12 cellular contexts compared by ENCODE assay signal in the genomic region with DNA sequence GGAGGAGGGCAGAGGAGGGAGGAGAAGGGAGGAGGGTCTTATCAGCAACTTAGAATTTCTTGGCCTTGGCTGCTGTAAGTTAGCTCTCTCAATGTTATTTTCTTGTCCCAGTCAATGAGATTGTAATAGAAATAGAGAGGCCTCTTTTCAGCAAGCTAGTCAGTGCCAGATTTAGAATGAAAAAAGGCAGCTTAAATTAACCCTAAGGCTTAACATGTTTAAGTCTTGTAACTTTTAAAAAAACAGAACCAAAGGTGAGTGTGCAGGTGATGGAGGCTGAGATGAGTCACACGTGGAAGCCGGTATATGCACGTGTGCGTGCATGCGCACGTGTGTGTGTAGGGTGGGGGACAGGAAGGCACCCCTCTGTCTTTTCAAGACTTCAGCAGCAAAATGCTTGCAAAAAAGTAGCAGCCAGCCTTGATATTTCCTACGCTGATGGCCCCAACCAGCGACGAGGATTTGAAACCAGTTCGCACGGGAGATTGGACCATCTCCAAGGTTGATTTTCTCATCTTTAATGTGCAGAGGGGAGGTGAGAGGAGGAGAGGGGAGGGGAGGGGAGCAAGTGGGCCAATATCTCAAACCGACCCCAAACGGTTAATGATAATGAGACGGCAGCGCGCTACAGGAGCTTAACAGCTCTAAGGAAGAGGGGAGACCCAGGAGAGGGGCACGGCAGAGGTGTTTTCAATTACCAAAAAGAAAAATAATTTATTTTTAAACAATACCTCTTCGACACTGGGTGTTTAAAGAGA.
DNase-seq lines count a peak whose midpoint lies in the region; FAIRE-seq and TF ChIP-seq lines count a peak whose summit lies in the region.
"Had no signal": no experiment of that assay in that cellular context is flagged by ENCODE, and none has a peak within 500 bp of the region (broad histone marks: within the 10 kb centered on the region; RNA-seq: fewer than 3 reads in every experiment).

No MANE protein-coding gene starts in this region.

- no peak overlapping the region for H3K27ac ChIP-seq in keratinocyte (ENCODE audit: control insufficient read depth, insufficient read depth, low read length)

- H3K79me2 ChIP-seq in keratinocyte (ENCODE audit: control insufficient read depth, insufficient read depth, low read length): no peaks in the 10 kb centered on the region

- dilution Hi-C loops in keratinocyte (cut with MboI; ENCODE audit: extremely low pct_ligation_motif_present, low sequenced_read_pairs): no loop called here

- H3K4me3 Mint-ChIP-seq in activated naive CD4-positive, alpha-beta T cell treated with anti-CD3 and anti-CD28 coated beads for 36 hours: no peak overlapping the region
- H3K4me3 Mint-ChIP-seq: activated naive CD8-positive, alpha-beta T cell treated with anti-CD3 and anti-CD28 coated beads for 36 hours had no signal

- no peaks in the 10 kb centered on the region for H3K36me3 Mint-ChIP-seq in activated naive CD4-positive, alpha-beta T cell treated with anti-CD3 and anti-CD28 coated beads for 36 hours (ENCODE audit: low read depth)
- H3K36me3 Mint-ChIP-seq: activated naive CD8-positive, alpha-beta T cell treated with anti-CD3 and anti-CD28 coated beads for 36 hours had no signal

- H3K9me3 Mint-ChIP-seq in activated naive CD4-positive, alpha-beta T cell treated with anti-CD3 and anti-CD28 coated beads for 36 hours: no peaks in the 10 kb centered on the region
- H3K9me3 Mint-ChIP-seq: activated naive CD8-positive, alpha-beta T cell treated with anti-CD3 and anti-CD28 coated beads for 36 hours had no signal

- H3K4me1 ChIP-seq in keratinocyte (ENCODE audit: control insufficient read depth, extremely low read depth, insufficient read depth, low read length): peaks cover 30% of the 10 kb centered on the region

- DNase-seq in NCI-H1092 treated with DMSO at 0.1 percent for 48 hours (lab: John Stamatoyannopoulos, UW): peak; percentile 27
- DNase-seq in bronchial epithelial cell (ENCODE audit: low read depth): peak; percentile 17
- no peak for DNase-seq in keratinocyte (ENCODE audit: low read depth, low spot score)
- peak; percentile 6 for DNase-seq in stromal cell of bone marrow (ENCODE audit: low read depth)
- DNase-seq in NOMO-1 treated with dmso at 0.1 percent for 144 hours (lab: John Stamatoyannopoulos, UW; ENCODE audit: unreplicated experiment): no peak
- no peak for DNase-seq in NCI-H345 treated with DMSO at 0.1 percent for 48 hours (lab: John Stamatoyannopoulos, UW; ENCODE audit: unreplicated experiment)
- no peak for DNase-seq in activated naive CD4-positive, alpha-beta T cell treated with anti-CD3 and anti-CD28 coated beads for 36 hours
- DNase-seq in Kasumi-1 (lab: John Stamatoyannopoulos, UW): no peak
- DNase-seq: activated CD8-positive, alpha-beta memory T cell treated with anti-CD3 and anti-CD28 coated beads for 24 hours; activated naive CD8-positive, alpha-beta T cell treated with anti-CD3 and anti-CD28 coated beads for 36 hours; MM.1S; T-helper 2 cell had no signal

- peak overlapping the region; percentile 13 for H2AFZ ChIP-seq in keratinocyte (ENCODE audit: control insufficient read depth, low read length)

- CTCF ChIA-PET in activated naive CD4-positive, alpha-beta T cell treated with anti-CD3 and anti-CD28 coated beads for 36 hours (lab: Charles Lee): no interaction called here

- no peaks in the 10 kb centered on the region for H3K4me1 Mint-ChIP-seq in activated naive CD4-positive, alpha-beta T cell treated with anti-CD3 and anti-CD28 coated beads for 36 hours (ENCODE audit: low read depth)
- H3K4me1 Mint-ChIP-seq: activated naive CD8-positive, alpha-beta T cell treated with anti-CD3 and anti-CD28 coated beads for 36 hours had no signal

- H3K27me3 ChIP-seq in bronchial epithelial cell (ENCODE audit: control insufficient read depth, insufficient read depth, low read length): peaks cover 4% of the 10 kb centered on the region
- H3K27me3 ChIP-seq in keratinocyte (ENCODE audit: control insufficient read depth, extremely low read depth, insufficient read depth, low read length): no peaks in the 10 kb centered on the region

- no peak overlapping the region for H3K27ac Mint-ChIP-seq in activated naive CD4-positive, alpha-beta T cell treated with anti-CD3 and anti-CD28 coated beads for 36 hours
- H3K27ac Mint-ChIP-seq: activated naive CD8-positive, alpha-beta T cell treated with anti-CD3 and anti-CD28 coated beads for 36 hours had no signal

- H3K9ac ChIP-seq in keratinocyte (ENCODE audit: control insufficient read depth, extremely low read depth, insufficient read depth, low read length): no peak overlapping the region

- peaks cover 9% of the 10 kb centered on the region for H3K27me3 Mint-ChIP-seq in activated naive CD4-positive, alpha-beta T cell treated with anti-CD3 and anti-CD28 coated beads for 36 hours (ENCODE audit: low read depth)

- H3K9me1 ChIP-seq in keratinocyte (ENCODE audit: control insufficient read depth, extremely low read depth, insufficient read depth, low read length): no peaks in the 10 kb centered on the region

- intact Hi-C loops in activated naive CD4-positive, alpha-beta T cell treated with anti-CD3 and anti-CD28 coated beads for 36 hours (cut with micrococcal nuclease): no loop called here

- FAIRE-seq in bronchial epithelial cell (lab: Jason Lieb, UNC) (no peak), keratinocyte (lab: Jason Lieb, UNC) (peak; percentile 69)

- H3K9me3 ChIP-seq in keratinocyte (ENCODE audit: control insufficient read depth, low read depth, low read length): no peaks in the 10 kb centered on the region

- H3K4me2 ChIP-seq in keratinocyte (ENCODE audit: control insufficient read depth, extremely low read depth, insufficient read depth, low read depth, low read length): peak overlapping the region; percentile 25

- H4K20me1 ChIP-seq in keratinocyte (ENCODE audit: control insufficient read depth, extremely low read depth, insufficient read depth, low read length): no peaks in the 10 kb centered on the region

- TF ChIP-seq CTCF in bronchial epithelial cell (IDR thresholded peaks at IDR 0.05; ENCODE audit: insufficient read depth, low read length, severe bottlenecking) (no peak), keratinocyte (optimal IDR thresholded peaks at IDR 0.05 in 1 of 3, IDR thresholded peaks at IDR 0.05 in 1 of 3, conservative IDR thresholded peaks at IDR 0.05 in 1 of 3; ENCODE audit: extremely low read depth in 1 of 3, insufficient read depth in 2 of 3, low read length in 3 of 3) (no peak)

- no peak overlapping the region for H3K4me3 ChIP-seq in bronchial epithelial cell (ENCODE audit: low read depth, low read length)
- H3K4me3 ChIP-seq in keratinocyte (ENCODE audit: control insufficient read depth in 2 of 3, extremely low read depth in 1 of 3, insufficient read depth in 2 of 3, low read depth in 1 of 3, low read length in 3 of 3): no peak overlapping the region

- H3K36me3 ChIP-seq in bronchial epithelial cell (ENCODE audit: control insufficient read depth, insufficient read depth, low read length) (no peaks in the 10 kb centered on the region), keratinocyte (ENCODE audit: control insufficient read depth in 2 of 2, extremely low read depth in 1 of 2, insufficient read depth in 2 of 2, low read length in 2 of 2) (no peaks in the 10 kb centered on the region)

Comparison
In these comparisons a context has a peak if more than half of its experiments do, and no peak if none do; other contexts are left out.
1. DNase-seq: peak in NCI-H1092 treated with DMSO at 0.1 percent for 48 hours (single experiment), bronchial epithelial cell (single experiment) and stromal cell of bone marrow (single experiment); none in keratinocyte (single experiment), NOMO-1 treated with dmso at 0.1 percent for 144 hours (single experiment), NCI-H345 treated with DMSO at 0.1 percent for 48 hours (single experiment), activated naive CD4-positive, alpha-beta T cell treated with anti-CD3 and anti-CD28 coated beads for 36 hours (single experiment) and Kasumi-1 (0 of 2).